Comparison of ENCODE assay signal across 32 cellular contexts in genomic region chr1:242004751-242005495, GRCh38. TPM values are rescaled to one million over a fixed set of nuclear protein-coding genes. Genes with fewer than 3 reads are reported as not detected.
A peak's percentile ranks its signal among the peaks of the same experiment; 100 is the strongest.
DNase-seq lines count a peak whose midpoint lies in the region; ATAC-seq and TF ChIP-seq lines count a peak whose summit lies in the region.
"Had no signal": no experiment of that assay in that cellular context is flagged by ENCODE, and none has a peak within 500 bp of the region (broad histone marks: within the 10 kb centered on the region; RNA-seq: fewer than 3 reads in every experiment).

No MANE protein-coding gene starts in this region.

- POLR2A ChIA-PET in WTC11 (lab: Charles Lee), result no interaction called here

- ATAC-seq in WTC11, result no peak; the same call in 1 of the 2 replicates
- ATAC-seq in HG02610 (IDR thresholded peaks at IDR 0.05; ENCODE audit: unreplicated experiment), result no peak
- no peak for ATAC-seq in HG02678 (IDR thresholded peaks at IDR 0.05; ENCODE audit: unreplicated experiment)
- ATAC-seq: effector memory CD8-positive, alpha-beta T cell; esophagus mucosa; gastrocnemius medialis; left ventricle myocardium superior had no signal

- intact Hi-C loops in esophagus squamous epithelium (cut with DNase I), result no loop called here

- DNase-seq in A172 (ENCODE audit: low spot score), result peak; percentile 74
- no peak for DNase-seq in HFFc6
- DNase-seq in WTC11 (ENCODE audit: low spot score), result no peak
- peak; percentile 79 for DNase-seq in islet precursor cell
- DNase-seq in esophagus squamous epithelium (lab: John Stamatoyannopoulos, UW), result no peak
- DNase-seq in erythroblast (lab: John Stamatoyannopoulos, UW), result no peak
- DNase-seq: activated CD4-positive, alpha-beta T cell treated with anti-CD3 and anti-CD28 coated beads, Interleukin-2, amount 50 U/mL, for 4 hours; activated CD4-positive, CD25-positive, alpha-beta regulatory T cell; activated naive CD4-positive, alpha-beta T cell treated with anti-CD3 and anti-CD28 coated beads, Interleukin-2, amount 10 ng/mL, durations not matched to agents 7 days and 5 days; AML-193; amniotic stem cell; CD4-positive, alpha-beta memory T cell; DMS153; effector memory CD8-positive, alpha-beta T cell; GDM1; IMR-90; left ventricle myocardium superior; naive B cell; NCI-H1105 treated with DMSO at 0.1 percent for 48 hours; NCI-H2029 treated with DMSO at 0.1 percent for 48 hours; NCI-H2227 treated with DMSO at 0.1 percent for 48 hours; T-helper 1 cell had no signal

- H3K9me3 ChIP-seq in esophagus squamous epithelium, result no peaks in the 10 kb centered on the region
- H3K9me3 ChIP-seq: gastrocnemius medialis had no signal

- H3K4me3 Mint-ChIP-seq in HFFc6, result 0 out of 2 replicates have a peak overlapping the region, but pooled peaks have one; percentile 9
- no peak overlapping the region for H3K4me3 Mint-ChIP-seq in WTC11
- H3K4me3 Mint-ChIP-seq: activated naive CD4-positive, alpha-beta T cell treated with anti-CD3 and anti-CD28 coated beads, Interleukin-2, amount 10 ng/mL, durations not matched to agents 7 days and 5 days; CD4-positive, alpha-beta memory T cell; effector memory CD8-positive, alpha-beta T cell; mesothelial cell of epicardium; naive B cell; stimulated activated naive CD8-positive, alpha-beta T cell treated with anti-CD3 and anti-CD28 coated beads, Interleukin-15, Interleukin-2, amounts not matched to agents 100 ng/mL and 50 ng/mL, for 24 hours had no signal

- H3K4me1 Mint-ChIP-seq in HFFc6 (ENCODE audit: low read depth), result peaks cover 26% of the 10 kb centered on the region
- H3K4me1 Mint-ChIP-seq in WTC11, result peaks cover 34% of the 10 kb centered on the region
- H3K4me1 Mint-ChIP-seq: activated naive CD4-positive, alpha-beta T cell treated with anti-CD3 and anti-CD28 coated beads, Interleukin-2, amount 10 ng/mL, durations not matched to agents 7 days and 5 days; CD4-positive, alpha-beta memory T cell; mesothelial cell of epicardium; naive B cell had no signal

- H3K36me3 ChIP-seq in esophagus squamous epithelium, result no peaks in the 10 kb centered on the region
- H3K36me3 ChIP-seq: gastrocnemius medialis had no signal

- no peak overlapping the region for H3K4me3 ChIP-seq in esophagus squamous epithelium
- H3K4me3 ChIP-seq: gastrocnemius medialis, hepatocyte, skin epidermis had no signal

- no peaks in the 10 kb centered on the region for H3K4me1 ChIP-seq in esophagus squamous epithelium
- H3K4me1 ChIP-seq: gastrocnemius medialis had no signal

- peaks cover 0 to 4% (median 0%) of the 10 kb centered on the region in 4 donors for H3K27me3 ChIP-seq in esophagus squamous epithelium
- H3K27me3 ChIP-seq: gastrocnemius medialis, hepatocyte had no signal

- H3K9me3 Mint-ChIP-seq in HFFc6 (no peaks in the 10 kb centered on the region), WTC11 (peaks cover 10% of the 10 kb centered on the region)
- H3K9me3 Mint-ChIP-seq: activated naive CD4-positive, alpha-beta T cell treated with anti-CD3 and anti-CD28 coated beads, Interleukin-2, amount 10 ng/mL, durations not matched to agents 7 days and 5 days; CD4-positive, alpha-beta memory T cell; effector memory CD8-positive, alpha-beta T cell; mesothelial cell of epicardium; naive B cell; stimulated activated naive CD8-positive, alpha-beta T cell treated with anti-CD3 and anti-CD28 coated beads, Interleukin-15, Interleukin-2, amounts not matched to agents 100 ng/mL and 50 ng/mL, for 24 hours had no signal

- CTCF ChIA-PET in WTC11 (lab: Charles Lee), result interaction anchor here (0.7 kb wide), 2 partner anchors 98 to 438 kb away, joined by 3 to 6 read pairs; no protein-coding TSS in a partner anchor

- H3K27me3 Mint-ChIP-seq in HFFc6 (ENCODE audit: insufficient read depth), result peaks cover 2% of the 10 kb centered on the region
- H3K27me3 Mint-ChIP-seq in WTC11 (ENCODE audit: low read depth), result no peaks in the 10 kb centered on the region

- H3K36me3 Mint-ChIP-seq in HFFc6 (ENCODE audit: low read depth), result no peaks in the 10 kb centered on the region
- no peaks in the 10 kb centered on the region for H3K36me3 Mint-ChIP-seq in WTC11
- H3K36me3 Mint-ChIP-seq: activated naive CD4-positive, alpha-beta T cell treated with anti-CD3 and anti-CD28 coated beads, Interleukin-2, amount 10 ng/mL, durations not matched to agents 7 days and 5 days; CD4-positive, alpha-beta memory T cell; mesothelial cell of epicardium; naive B cell had no signal

- TF ChIP-seq POLR2A in esophagus squamous epithelium (IDR thresholded peaks at IDR 0.05) (no peak), erythroblast (IDR thresholded peaks at IDR 0.05; ENCODE audit: low read length) (no peak)

- WGBS in esophagus squamous epithelium, 2 donors, result 78 to 87% methylated on average over 5 of the region's 5 CpGs

- no peak overlapping the region for H3K27ac ChIP-seq in esophagus squamous epithelium
- H3K27ac ChIP-seq: 22Rv1, gastrocnemius medialis, hepatocyte had no signal

- no peak overlapping the region for H3K27ac Mint-ChIP-seq in HFFc6
- H3K27ac Mint-ChIP-seq in WTC11, result no peak overlapping the region; the same call in 1 of the 2 replicates
- H3K27ac Mint-ChIP-seq: activated naive CD4-positive, alpha-beta T cell treated with anti-CD3 and anti-CD28 coated beads, Interleukin-2, amount 10 ng/mL, durations not matched to agents 7 days and 5 days; effector memory CD8-positive, alpha-beta T cell; mesothelial cell of epicardium; stimulated activated naive CD8-positive, alpha-beta T cell treated with anti-CD3 and anti-CD28 coated beads, Interleukin-15, Interleukin-2, amounts not matched to agents 100 ng/mL and 50 ng/mL, for 24 hours had no signal

- TF ChIP-seq CTCF in HFFc6 (IDR thresholded peaks at IDR 0.05), result no peak
- TF ChIP-seq CTCF in WTC11 (IDR thresholded peaks at IDR 0.05), result no peak
- TF ChIP-seq CTCF in esophagus squamous epithelium (IDR thresholded peaks at IDR 0.05), result no peak

TF ChIP-seq in WTC11, 78 proteins besides CTCF, POLR2A, EP300 and RAD21:
- 0 out of 2 replicates have a peak, but pooled peaks have one; percentile 69 for TF ChIP-seq ZNF121 (CRISPR knock-in tag; IDR thresholded peaks at IDR 0.05)
- TF ChIP-seq ATF2 (CRISPR knock-in tag; IDR thresholded peaks at IDR 0.05; ENCODE audit: borderline replicate concordance, low read depth), result no peak

RNA-seq across cellular contexts. Expression of gene MAP1LC3C, which starts 6.0 kb away (rescaled TPM):
- 2.6 and 8.0 TPM in 2 replicates for total RNA-seq in A172 (2014; rRNA removed; shearing (Covaris generic))
- total RNA-seq in HFFc6 (2021; fragmentation: NEBNext Ultra II Directional; extraction: Animal tissue kit (Norgen Biotek cat#: 25700)), result not detected
- total RNA-seq in WTC11 (2021) (1.5 to 3.0 TPM (median 2.1 TPM) in 3 replicates), esophagus squamous epithelium (1 to 10 TPM in 1 of 4 donors, under 1 TPM in 1, not detected in 2; 0.85 to 6.7 TPM)
- total RNA-seq: CD4-positive, alpha-beta memory T cell; esophagus mucosa; left ventricle myocardium superior had no signal

RNA-seq across cellular contexts. Expression of gene BECN2, which starts 47.4 kb away (rescaled TPM):
- total RNA-seq in A172 (2014; rRNA removed; shearing (Covaris generic)), result not detected in 2 replicates
- total RNA-seq in HFFc6 (2021; fragmentation: NEBNext Ultra II Directional; extraction: Animal tissue kit (Norgen Biotek cat#: 25700)), result not detected
- total RNA-seq in WTC11 (2021) (not detected in 3 replicates), esophagus squamous epithelium (not detected)
- total RNA-seq: CD4-positive, alpha-beta memory T cell; esophagus mucosa; hepatocyte; IMR-90; left ventricle myocardium superior; mesothelial cell of epicardium; pulmonary artery endothelial cell had no signal

Comparison
In these comparisons a context has a peak if more than half of its experiments do, and no peak if none do; other contexts are left out.
1. DNase-seq: peak in A172 (single experiment) and islet precursor cell (single experiment); none in HFFc6 (single experiment), WTC11 (single experiment), esophagus squamous epithelium (single experiment) and erythroblast (0 of 2).